1 cellular context compared by ENCODE assay signal in the genomic region with DNA sequence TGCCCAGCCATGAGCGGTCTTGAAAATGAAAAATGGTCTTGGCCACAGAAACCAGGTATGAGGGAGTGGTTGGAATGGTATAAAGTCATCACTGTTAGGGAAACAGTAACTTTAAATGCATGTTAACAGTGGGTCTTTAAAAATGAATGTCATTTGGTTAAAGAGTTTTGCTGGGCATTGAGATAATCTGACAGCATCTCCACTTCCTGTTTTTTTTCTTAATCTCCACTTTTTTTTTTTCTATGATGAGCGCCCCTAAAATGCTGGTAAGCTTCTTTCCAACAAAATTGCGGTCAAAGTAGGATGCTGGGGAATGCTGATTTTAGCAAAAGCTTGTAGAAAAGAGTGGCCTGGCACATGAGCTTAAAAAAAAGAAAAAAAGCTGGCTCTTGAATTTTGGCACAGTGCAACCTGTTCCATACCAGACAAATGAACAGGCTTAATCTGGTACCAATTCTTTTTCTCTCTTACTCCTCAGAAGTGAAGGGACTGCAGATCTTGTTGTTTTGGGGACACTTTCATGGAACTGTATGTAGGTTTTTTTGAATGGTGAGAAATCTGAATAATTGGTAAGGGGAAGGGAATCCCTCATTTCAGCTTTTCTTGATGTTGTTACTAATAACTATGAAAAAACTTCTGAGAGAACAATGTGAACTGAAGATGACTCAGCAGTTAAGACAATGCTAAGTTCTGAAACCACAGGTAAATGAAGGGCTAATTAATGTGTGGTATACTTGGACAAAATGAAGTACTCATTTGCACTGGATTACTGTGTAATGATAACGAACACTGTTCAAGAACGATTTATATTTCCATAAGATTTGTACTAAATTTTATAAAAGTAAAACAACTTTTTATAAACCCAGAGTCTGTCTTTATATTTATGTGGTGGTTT.
TF ChIP-seq lines count a peak whose summit lies in the region.

No MANE protein-coding gene starts in this region.

TF ChIP-seq in K562, 482 proteins besides CTCF, POLR2A, EP300 and RAD21 (continued from another document):
- TF ChIP-seq E2F8 (IDR thresholded peaks at IDR 0.05; ENCODE audit: low read depth, partially characterized antibody) = no peak
- no peak for TF ChIP-seq MED1 (CRISPR knock-in tag; IDR thresholded peaks at IDR 0.05; ENCODE audit: borderline replicate concordance)
- no peak for TF ChIP-seq KAT8 (IDR thresholded peaks at IDR 0.05; ENCODE audit: low read depth)
- TF ChIP-seq, protein P1, sequence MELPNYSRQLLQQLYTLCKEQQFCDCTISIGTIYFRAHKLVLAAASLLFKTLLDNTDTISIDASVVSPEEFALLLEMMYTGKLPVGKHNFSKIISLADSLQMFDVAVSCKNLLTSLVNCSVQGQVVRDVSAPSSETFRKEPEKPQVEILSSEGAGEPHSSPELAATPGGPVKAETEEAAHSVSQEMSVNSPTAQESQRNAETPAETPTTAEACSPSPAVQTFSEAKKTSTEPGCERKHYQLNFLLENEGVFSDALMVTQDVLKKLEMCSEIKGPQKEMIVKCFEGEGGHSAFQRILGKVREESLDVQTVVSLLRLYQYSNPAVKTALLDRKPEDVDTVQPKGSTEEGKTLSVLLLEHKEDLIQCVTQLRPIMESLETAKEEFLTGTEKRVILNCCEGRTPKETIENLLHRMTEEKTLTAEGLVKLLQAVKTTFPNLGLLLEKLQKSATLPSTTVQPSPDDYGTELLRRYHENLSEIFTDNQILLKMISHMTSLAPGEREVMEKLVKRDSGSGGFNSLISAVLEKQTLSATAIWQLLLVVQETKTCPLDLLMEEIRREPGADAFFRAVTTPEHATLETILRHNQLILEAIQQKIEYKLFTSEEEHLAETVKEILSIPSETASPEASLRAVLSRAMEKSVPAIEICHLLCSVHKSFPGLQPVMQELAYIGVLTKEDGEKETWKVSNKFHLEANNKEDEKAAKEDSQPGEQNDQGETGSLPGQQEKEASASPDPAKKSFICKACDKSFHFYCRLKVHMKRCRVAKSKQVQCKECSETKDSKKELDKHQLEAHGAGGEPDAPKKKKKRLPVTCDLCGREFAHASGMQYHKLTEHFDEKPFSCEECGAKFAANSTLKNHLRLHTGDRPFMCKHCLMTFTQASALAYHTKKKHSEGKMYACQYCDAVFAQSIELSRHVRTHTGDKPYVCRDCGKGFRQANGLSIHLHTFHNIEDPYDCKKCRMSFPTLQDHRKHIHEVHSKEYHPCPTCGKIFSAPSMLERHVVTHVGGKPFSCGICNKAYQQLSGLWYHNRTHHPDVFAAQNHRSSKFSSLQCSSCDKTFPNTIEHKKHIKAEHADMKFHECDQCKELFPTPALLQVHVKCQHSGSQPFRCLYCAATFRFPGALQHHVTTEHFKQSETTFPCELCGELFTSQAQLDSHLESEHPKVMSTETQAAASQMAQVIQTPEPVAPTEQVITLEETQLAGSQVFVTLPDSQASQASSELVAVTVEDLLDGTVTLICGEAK (IDR thresholded peaks at IDR 0.05) = no peak
- TF ChIP-seq, protein P1 (CRISPR knock-in tag; IDR thresholded peaks at IDR 0.05) = no peak
- no peak for TF ChIP-seq ZNF592 (IDR thresholded peaks at IDR 0.05)
- TF ChIP-seq, protein P2, sequence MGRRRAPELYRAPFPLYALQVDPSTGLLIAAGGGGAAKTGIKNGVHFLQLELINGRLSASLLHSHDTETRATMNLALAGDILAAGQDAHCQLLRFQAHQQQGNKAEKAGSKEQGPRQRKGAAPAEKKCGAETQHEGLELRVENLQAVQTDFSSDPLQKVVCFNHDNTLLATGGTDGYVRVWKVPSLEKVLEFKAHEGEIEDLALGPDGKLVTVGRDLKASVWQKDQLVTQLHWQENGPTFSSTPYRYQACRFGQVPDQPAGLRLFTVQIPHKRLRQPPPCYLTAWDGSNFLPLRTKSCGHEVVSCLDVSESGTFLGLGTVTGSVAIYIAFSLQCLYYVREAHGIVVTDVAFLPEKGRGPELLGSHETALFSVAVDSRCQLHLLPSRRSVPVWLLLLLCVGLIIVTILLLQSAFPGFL (CRISPR knock-in tag; IDR thresholded peaks at IDR 0.05) = no peak
- no peak for TF ChIP-seq ADNP (tag; IDR thresholded peaks at IDR 0.05)
- TF ChIP-seq ZNF449 (CRISPR knock-in tag; IDR thresholded peaks at IDR 0.05) = no peak
- TF ChIP-seq PML (IDR thresholded peaks at IDR 0.05; ENCODE audit: low read length) = no peak
- TF ChIP-seq ZNF778 (CRISPR knock-in tag; IDR thresholded peaks at IDR 0.05) = no peak
- peak; percentile 87 for TF ChIP-seq NFE2L1 (tag; IDR thresholded peaks at IDR 0.05; ENCODE audit: borderline replicate concordance, low read depth)
- no peak for TF ChIP-seq ZBTB49 (CRISPR knock-in tag; IDR thresholded peaks at IDR 0.05; ENCODE audit: borderline replicate concordance)
- peak; percentile 92 for TF ChIP-seq MAFF (IDR thresholded peaks at IDR 0.05; ENCODE audit: low read length)
- peak; percentile 94 for TF ChIP-seq ZNF316 (IDR thresholded peaks at IDR 0.05)
